30 cellular contexts compared by ENCODE assay signal in the genomic region with DNA sequence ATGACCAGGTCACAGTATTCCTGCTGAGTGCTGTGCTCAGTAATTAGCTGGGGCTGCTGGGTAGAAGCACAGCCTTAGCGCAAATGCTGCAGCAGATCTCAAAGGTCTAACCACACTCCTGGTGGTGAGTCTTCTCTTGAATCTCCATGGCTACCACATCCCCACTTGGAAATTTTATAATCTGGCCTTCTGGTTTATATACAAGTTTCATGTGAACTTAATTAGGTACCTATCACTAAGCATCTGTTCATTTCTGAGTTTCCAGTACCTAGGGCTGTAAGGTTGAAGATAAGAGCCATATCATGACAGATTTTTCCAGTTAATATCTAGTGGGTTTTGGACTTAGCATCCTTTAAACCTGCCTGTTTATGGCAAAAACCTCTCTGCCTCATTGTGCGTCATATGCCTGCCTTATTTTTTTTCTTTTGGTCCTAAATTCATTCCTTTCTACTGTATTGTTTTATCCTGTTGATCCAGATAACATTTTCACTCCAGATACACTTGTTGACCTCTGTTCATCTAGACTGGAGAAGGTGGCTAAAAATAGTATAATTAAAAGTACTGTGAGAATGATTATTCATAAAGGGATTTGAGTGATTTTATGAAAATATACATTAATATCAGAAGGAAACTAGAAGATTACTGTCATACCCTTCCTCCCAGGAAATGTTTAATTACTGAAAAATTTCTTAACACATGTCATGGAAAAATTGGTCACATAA.
DNase-seq lines count a peak whose midpoint lies in the region; FAIRE-seq lines count a peak whose summit lies in the region.
"Had no signal": no experiment of that assay in that cellular context is flagged by ENCODE, and none has a peak within 500 bp of the region (broad histone marks: within the 10 kb centered on the region; RNA-seq: fewer than 3 reads in every experiment).

No MANE protein-coding gene starts in this region.

- no peaks in the 10 kb centered on the region for H3K27me3 ChIP-seq in effector memory CD4-positive, alpha-beta T cell (replicated peaks; ENCODE audit: control insufficient read depth, insufficient read depth, low read length, poor library complexity, severe bottlenecking)
- H3K27me3 ChIP-seq: ascending aorta, esophagus muscularis mucosa, right atrium auricular region had no signal

- H3K36me3 ChIP-seq in effector memory CD4-positive, alpha-beta T cell (ENCODE audit: control insufficient read depth, insufficient read depth, low read length) = no peaks in the 10 kb centered on the region
- H3K36me3 ChIP-seq: ascending aorta, esophagus muscularis mucosa, right atrium auricular region, thoracic aorta had no signal

- H3K4me3 ChIP-seq in effector memory CD4-positive, alpha-beta T cell (ENCODE audit: insufficient read depth, low read depth, low read length, poor library complexity, severe bottlenecking) = no peak overlapping the region
- H3K4me3 ChIP-seq: ascending aorta, coronary artery, esophagus muscularis mucosa, GM23338, PC-9, right atrium auricular region, thoracic aorta had no signal

- no peaks in the 10 kb centered on the region for H3K9me3 ChIP-seq in effector memory CD4-positive, alpha-beta T cell (ENCODE audit: control insufficient read depth, low read length)
- H3K9me3 ChIP-seq: ascending aorta, esophagus muscularis mucosa, right atrium auricular region, thoracic aorta had no signal

- FAIRE-seq in endometrium (lab: Jason Lieb, UNC) = peak; percentile 35
- FAIRE-seq: frontal cortex, GM12892, urothelium cell line had no signal

- no peaks in the 10 kb centered on the region for H3K4me1 ChIP-seq in effector memory CD4-positive, alpha-beta T cell (ENCODE audit: control insufficient read depth, insufficient read depth, low read length, poor library complexity, severe bottlenecking)
- H3K4me1 ChIP-seq: ascending aorta, right atrium auricular region had no signal

- H3K27ac ChIP-seq in effector memory CD4-positive, alpha-beta T cell (ENCODE audit: insufficient read depth, low read length, poor library complexity, severe bottlenecking) = no peak overlapping the region
- H3K27ac ChIP-seq: 22Rv1, ascending aorta, coronary artery, esophagus muscularis mucosa, PC-9, right atrium auricular region, thoracic aorta had no signal

- DNase-seq in DMS 273 (lab: John Stamatoyannopoulos, UW; ENCODE audit: unreplicated experiment) = peak; percentile 26
- DNase-seq in DMS 273 treated with DMSO at 0.1 percent for 48 hours (lab: John Stamatoyannopoulos, UW) = no peak
- peak; percentile 18 for DNase-seq in stimulated activated CD4-positive, alpha-beta T cell treated with anti-CD3 and anti-CD28 coated beads, Interleukin-1b, Interleukin-23, amount 100 ng/mL, for 48 hours
- DNase-seq in stimulated activated CD4-positive, alpha-beta T cell treated with anti-CD3 and anti-CD28 coated beads, Interleukin-4, amount 100 ng/mL, for 1 hour = no peak
- no peak for DNase-seq in effector memory CD4-positive, alpha-beta T cell
- no peak for DNase-seq in NK-92 treated with Interleukin-12 subunit alpha and Interleukin-12 subunit beta, amount 100 ng/mL, for 24 hours (lab: John Stamatoyannopoulos, UW)
- no peak for DNase-seq in NCI-H774 (lab: John Stamatoyannopoulos, UW)
- DNase-seq: AML-193; CD4-positive, alpha-beta T cell; effector memory CD8-positive, alpha-beta T cell; hippocampal formation; NCI-H1048; NCI-H187; NCI-H2171; NCI-H510A treated with DMSO at 0.1 percent for 48 hours; stimulated activated CD4-positive, alpha-beta T cell treated with anti-CD3 and anti-CD28 coated beads, Interleukin-12 subunit alpha, Interleukin-12 subunit beta, amount 100 ng/mL, for 4 hours; stimulated activated naive CD4-positive, alpha-beta T cell; T-helper 9 cell had no signal

Comparison
In these comparisons a context has a peak if more than half of its experiments do, and no peak if none do; other contexts are left out.
1. DNase-seq: peak in DMS 273 (single experiment) and stimulated activated CD4-positive, alpha-beta T cell treated with anti-CD3 and anti-CD28 coated beads, Interleukin-1b, Interleukin-23, amount 100 ng/mL, for 48 hours (single experiment); none in DMS 273 treated with DMSO at 0.1 percent for 48 hours (single experiment), stimulated activated CD4-positive, alpha-beta T cell treated with anti-CD3 and anti-CD28 coated beads, Interleukin-4, amount 100 ng/mL, for 1 hour (single experiment), effector memory CD4-positive, alpha-beta T cell (0 of 3), NK-92 treated with Interleukin-12 subunit alpha and Interleukin-12 subunit beta, amount 100 ng/mL, for 24 hours (single experiment) and NCI-H774 (single experiment).